Comparison of ENCODE assay signal across 8 cellular contexts in genomic region chr15:65054333-65055200, GRCh38. TPM values are rescaled to one million over a fixed set of nuclear protein-coding genes. Genes with fewer than 3 reads are reported as not detected.
DNase-seq lines count a peak whose midpoint lies in the region; ATAC-seq and TF ChIP-seq lines count a peak whose summit lies in the region.

No MANE protein-coding gene starts in this region.

- H3K9me3 Mint-ChIP-seq in effector memory CD8-positive, alpha-beta T cell = no peaks in the 10 kb centered on the region

- no peaks in the 10 kb centered on the region for H3K36me3 ChIP-seq in BE2C
- H3K36me3 ChIP-seq in mesenchymal stem cell (ENCODE audit: control insufficient read depth in 1 of 2, insufficient read depth in 2 of 2, low read depth in 1 of 2, low read length in 2 of 2) = no peaks in the 10 kb centered on the region

- peak overlapping the region in 1 of 2 experiments; percentile 7 for H3K18ac ChIP-seq in mesenchymal stem cell (ENCODE audit: low read depth in 1 of 2, low read length in 2 of 2)

- H3K14ac ChIP-seq in mesenchymal stem cell (ENCODE audit: low read length in 2 of 2) = peak overlapping the region in 1 of 2 experiments; percentile 18

- peak overlapping the region in 1 of 2 experiments; percentile 48 for H2BK12ac ChIP-seq in mesenchymal stem cell (ENCODE audit: low read length in 2 of 2)

- no peak overlapping the region for H3K4ac ChIP-seq in mesenchymal stem cell (ENCODE audit: low read depth in 1 of 2, low read length in 2 of 2)

- H3K4me3 Mint-ChIP-seq in effector memory CD8-positive, alpha-beta T cell = no peak overlapping the region

- no peak overlapping the region for H3K27ac ChIP-seq in mesenchymal stem cell (ENCODE audit: low read length, poor library complexity, severe bottlenecking)

- H2AFZ ChIP-seq in mesenchymal stem cell (ENCODE audit: low read depth, low read length) = no peak overlapping the region

- no peak overlapping the region for H4K8ac ChIP-seq in mesenchymal stem cell (ENCODE audit: low read length)

- 73% methylated on average over 22 of the region's 26 CpGs for WGBS in mesenchymal stem cell

- no peaks in the 10 kb centered on the region for H3K79me1 ChIP-seq in mesenchymal stem cell (replicated peaks; ENCODE audit: low read length, poor library complexity, severe bottlenecking)

- H3K4me1 Mint-ChIP-seq in effector memory CD8-positive, alpha-beta T cell (ENCODE audit: low read depth in 2 of 2) = peaks cover 6 to 8% of the 10 kb centered on the region in 2 donors

- H2BK5ac ChIP-seq in mesenchymal stem cell (ENCODE audit: low read depth, low read length, poor library complexity, severe bottlenecking) = no peak overlapping the region

- peaks cover 11% of the 10 kb centered on the region for H3K4me1 ChIP-seq in BE2C
- peaks cover 33% of the 10 kb centered on the region for H3K4me1 ChIP-seq in mesenchymal stem cell (ENCODE audit: control insufficient read depth, insufficient read depth, low read depth, low read length)

- H3K4me3 ChIP-seq in BE2C (ENCODE audit: low read depth, low read length) (no peak overlapping the region), mesenchymal stem cell (ENCODE audit: insufficient read depth in 1 of 2, low read depth in 1 of 2, low read length in 2 of 2) (no peak overlapping the region)

- no peak overlapping the region for H3K27ac Mint-ChIP-seq in effector memory CD8-positive, alpha-beta T cell

- no peak overlapping the region for H2AK5ac ChIP-seq in mesenchymal stem cell (ENCODE audit: low read length, severe bottlenecking)

- ATAC-seq in effector memory CD8-positive, alpha-beta T cell (replicated peaks) = peak; percentile 32
- no peak for ATAC-seq in GM18858 (IDR thresholded peaks at IDR 0.05; ENCODE audit: unreplicated experiment)

- no peak overlapping the region for H3K9ac ChIP-seq in mesenchymal stem cell (ENCODE audit: low read length)

- H3K27me3 ChIP-seq in BE2C = no peaks in the 10 kb centered on the region
- peaks cover 30 to 41% of the 10 kb centered on the region in 2 experiments for H3K27me3 ChIP-seq in mesenchymal stem cell (ENCODE audit: control insufficient read depth in 1 of 2, insufficient read depth in 1 of 2, low read length in 2 of 2)

- H3K36me3 Mint-ChIP-seq in effector memory CD8-positive, alpha-beta T cell (ENCODE audit: insufficient read depth) = peaks cover 5% of the 10 kb centered on the region

- peak; percentile 88 for DNase-seq in BE2C
- peak; percentile 87 for DNase-seq in GM20000 (ENCODE audit: low spot score)
- peak; percentile 61 for DNase-seq in NCI-H460 (ENCODE audit: extremely low read depth, low read depth)
- DNase-seq in activated CD4-positive, alpha-beta T cell treated with anti-CD3 and anti-CD28 coated beads, Interleukin-2, amount 50 U/mL, for 48 hours = peak; percentile 70 to 72
- peak; percentile 31 to 43 (median 39) for DNase-seq in effector memory CD8-positive, alpha-beta T cell
- DNase-seq in mesenchymal stem cell = peak; percentile 73
- peak; percentile 30 to 32 for DNase-seq in stimulated activated CD8-positive, alpha-beta memory T cell treated with anti-CD3 and anti-CD28 coated beads, Interleukin-7, amount 100 ng/mL, for 48 hours (ENCODE audit: extremely low read depth in 1 of 2, low read depth in 1 of 2)

- H3K9me3 ChIP-seq in BE2C = no peaks in the 10 kb centered on the region
- H3K9me3 ChIP-seq in mesenchymal stem cell (ENCODE audit: control insufficient read depth, low read length) = no peaks in the 10 kb centered on the region

- peaks cover 0 to 20% of the 10 kb centered on the region in 2 donors for H3K27me3 Mint-ChIP-seq in effector memory CD8-positive, alpha-beta T cell

- H3K23ac ChIP-seq in mesenchymal stem cell (ENCODE audit: low read length in 2 of 2) = no peak overlapping the region

- H3K4me2 ChIP-seq in mesenchymal stem cell (ENCODE audit: low read length, poor library complexity, severe bottlenecking) = no peak overlapping the region

- no peak overlapping the region for H2BK120ac ChIP-seq in mesenchymal stem cell (ENCODE audit: low read depth, low read length)

- H4K91ac ChIP-seq in mesenchymal stem cell (ENCODE audit: low read length) = no peak overlapping the region

- TF ChIP-seq CTCF in BE2C (IDR thresholded peaks at IDR 0.05; ENCODE audit: low read depth, low read length) (peak; percentile 98), GM20000 (IDR thresholded peaks at IDR 0.05; ENCODE audit: extremely low read depth, missing control alignments) (peak; percentile 91)

- H2BK15ac ChIP-seq in mesenchymal stem cell (ENCODE audit: low read depth, poor library complexity, severe bottlenecking) = peak overlapping the region; percentile 23

RNA-seq across cellular contexts. Expression of gene SLC51B, which starts 9.4 kb away (rescaled TPM):
- polyA plus RNA-seq in BE2C (2012; ENCODE audit: insufficient read depth, insufficient read length, low read depth) = not detected
- total RNA-seq in NCI-H460 (2014; rRNA removed; shearing (Covaris generic)) = 0.75 and 1.1 TPM in 2 replicates
- polyA plus RNA-seq in NCI-H460 (2014; cell fraction: nucleus; rRNA removed) = not detected in 2 replicates
- 0.91 TPM for polyA plus RNA-seq in mesenchymal stem cell (2013, experiment 1 of 2)
- polyA plus RNA-seq in mesenchymal stem cell (2013, experiment 2 of 2) = 1.2 TPM

RNA-seq across cellular contexts. Expression of gene RASL12, which starts 13.2 kb away (rescaled TPM):
- polyA plus RNA-seq in BE2C (2012; ENCODE audit: insufficient read depth, insufficient read length, low read depth) = 0.36 TPM
- 0.07 TPM in 1 of 2 replicates, not detected in the other for total RNA-seq in NCI-H460 (2014; rRNA removed; shearing (Covaris generic))
- polyA plus RNA-seq in NCI-H460 (2014; cell fraction: nucleus; rRNA removed) = 0.10 TPM in 1 of 2 replicates, not detected in the other
- 3.3 TPM for polyA plus RNA-seq in mesenchymal stem cell (2013, experiment 1 of 2)
- 2.9 TPM for polyA plus RNA-seq in mesenchymal stem cell (2013, experiment 2 of 2)

RNA-seq across cellular contexts. Expression of gene KBTBD13, which starts 22.0 kb away (rescaled TPM):
- polyA plus RNA-seq in BE2C (2012; ENCODE audit: insufficient read depth, insufficient read length, low read depth) = not detected
- not detected in 2 replicates for total RNA-seq in NCI-H460 (2014; rRNA removed; shearing (Covaris generic))
- polyA plus RNA-seq in NCI-H460 (2014; cell fraction: nucleus; rRNA removed) = 0.80 TPM in 1 of 2 replicates, not detected in the other
- polyA plus RNA-seq in mesenchymal stem cell (2013, experiment 1 of 2) = 0.01 TPM
- 0.01 TPM for polyA plus RNA-seq in mesenchymal stem cell (2013, experiment 2 of 2)

RNA-seq across cellular contexts. Expression of gene MTFMT, which starts 25.1 kb away (rescaled TPM):
- 11.1 TPM for polyA plus RNA-seq in BE2C (2012; ENCODE audit: insufficient read depth, insufficient read length, low read depth)
- total RNA-seq in NCI-H460 (2014; rRNA removed; shearing (Covaris generic)) = 22.7 and 24.4 TPM in 2 replicates
- polyA plus RNA-seq in NCI-H460 (2014; cell fraction: nucleus; rRNA removed) = 29.5 and 35.0 TPM in 2 replicates
- polyA plus RNA-seq in mesenchymal stem cell (2013, experiment 1 of 2) = 10.6 TPM
- 10.0 TPM for polyA plus RNA-seq in mesenchymal stem cell (2013, experiment 2 of 2)

Comparison
In these comparisons a context has a peak if more than half of its experiments do, and no peak if none do; other contexts are left out.
1. DNase-seq: peak in every context shown above with its lines; median percentile 88 in BE2C; 87 in GM20000; 73 in mesenchymal stem cell; 71 in activated CD4-positive, alpha-beta T cell treated with anti-CD3 and anti-CD28 coated beads, Interleukin-2, amount 50 U/mL, for 48 hours; 61 in NCI-H460; 39 in effector memory CD8-positive, alpha-beta T cell; 31 in stimulated activated CD8-positive, alpha-beta memory T cell treated with anti-CD3 and anti-CD28 coated beads, Interleukin-7, amount 100 ng/mL, for 48 hours.